ENCODE assay signal across 27 cellular contexts in the genomic region with DNA sequence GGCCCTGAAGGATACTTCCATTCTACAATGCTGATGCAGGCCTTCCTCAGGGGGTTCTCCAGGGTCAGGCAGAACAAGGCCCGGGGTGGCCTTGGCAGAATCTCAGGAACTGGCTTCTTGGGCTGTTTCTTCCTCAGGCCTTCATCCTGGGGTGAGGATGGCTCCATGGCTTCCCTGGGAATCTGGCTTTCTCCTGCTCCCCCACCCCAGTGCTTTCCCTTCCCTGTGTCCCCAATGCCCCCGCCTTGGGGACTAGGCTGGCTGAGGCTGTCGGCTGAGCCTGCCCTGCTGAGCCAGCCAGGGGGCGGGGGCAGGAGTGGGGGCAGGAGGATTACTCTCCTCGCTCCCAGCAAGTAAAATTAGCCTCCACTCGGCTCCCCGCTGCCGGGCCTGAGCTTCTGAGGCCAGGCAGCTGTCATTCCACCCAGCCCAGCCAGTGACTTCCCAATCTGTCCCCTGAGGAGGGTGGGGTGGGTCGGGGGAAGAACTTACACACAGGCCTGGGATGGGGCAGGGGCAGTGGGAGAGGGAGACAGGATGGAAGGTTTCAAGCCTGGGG. TPM values are rescaled to one million over a fixed set of nuclear protein-coding genes. Genes with fewer than 3 reads are reported as not detected.
DNase-seq lines count a peak whose midpoint lies in the region; ATAC-seq and TF ChIP-seq lines count a peak whose summit lies in the region.
"Had no signal": no experiment of that assay in that cellular context is flagged by ENCODE, and none has a peak within 500 bp of the region (broad histone marks: within the 10 kb centered on the region; RNA-seq: fewer than 3 reads in every experiment).

A gene (minus strand): TSS at position 254 of the 559 bp plus-strand sequence. CDS start 87 bp downstream, at position 167.

- no peak within 1 kb of the TSS for H3K4me3 ChIP-seq in BLaER1 treated with 17β-estradiol and CSF1 and Interleukin-3, amounts not matched to agents 10 nM and 100 nM
- H3K4me3 ChIP-seq in CD8-positive, alpha-beta memory T cell (ENCODE audit: low read length) = no peak within 1 kb of the TSS
- H3K4me3 ChIP-seq: cardiac muscle cell, skin epidermis, tibial artery had no signal

- H3K4me2 ChIP-seq in BLaER1 treated with 17β-estradiol and CSF1 and Interleukin-3, amounts not matched to agents 10 nM and 100 nM = peak within 1 kb of the TSS in 8 of 11 experiments; percentile 15 to 92 (median 49); a peak in 16 of 22 replicates

- no peak within 1 kb of the TSS for H3K27ac ChIP-seq in BLaER1 treated with 17β-estradiol and CSF1 and Interleukin-3, amounts not matched to agents 10 nM and 100 nM
- H3K27ac ChIP-seq in CD8-positive, alpha-beta memory T cell (ENCODE audit: low read depth, low read length) = no peak within 1 kb of the TSS
- H3K27ac ChIP-seq: cardiac muscle cell, skin epidermis, tibial artery had no signal

- no peaks in the 10 kb centered on the region for H3K9me3 Mint-ChIP-seq in CD8-positive, alpha-beta memory T cell
- H3K9me3 Mint-ChIP-seq in activated naive CD8-positive, alpha-beta T cell treated with anti-CD3 and anti-CD28 coated beads, Interleukin-2, amount 10 ng/mL, durations not matched to agents 7 days and 5 days = no peaks in the 10 kb centered on the region
- no peaks in the 10 kb centered on the region for H3K9me3 Mint-ChIP-seq in natural killer cell treated with Interleukin-12 subunit alpha and Interleukin-12 subunit beta and Interleukin-15 and Interleukin-18, amount 100 ng/mL, for 72 hours
- H3K9me3 Mint-ChIP-seq: activated CD4-positive, alpha-beta T cell treated with anti-CD3 and anti-CD28 coated beads, Interleukin-2, amount 10 ng/mL, durations not matched to agents 24 days and 14 days; memory B cell; nephron progenitor cell had no signal

- H3K4me3 Mint-ChIP-seq in CD8-positive, alpha-beta memory T cell = peak within 1 kb of the TSS; percentile 50 to 93 (median 64)
- peak within 1 kb of the TSS; percentile 10 for H3K4me3 Mint-ChIP-seq in activated naive CD8-positive, alpha-beta T cell treated with anti-CD3 and anti-CD28 coated beads, Interleukin-2, amount 10 ng/mL, durations not matched to agents 7 days and 5 days
- peak within 1 kb of the TSS; percentile 3 for H3K4me3 Mint-ChIP-seq in natural killer cell treated with Interleukin-12 subunit alpha and Interleukin-12 subunit beta and Interleukin-15 and Interleukin-18, amount 100 ng/mL, for 72 hours
- H3K4me3 Mint-ChIP-seq: activated CD4-positive, alpha-beta T cell treated with anti-CD3 and anti-CD28 coated beads, Interleukin-2, amount 10 ng/mL, durations not matched to agents 24 days and 14 days; memory B cell; nephron progenitor cell had no signal

- no peak for ATAC-seq in activated naive CD8-positive, alpha-beta T cell treated with anti-CD3 and anti-CD28 coated beads, Interleukin-2, amount 10 ng/mL, durations not matched to agents 7 days and 5 days (ENCODE audit: low read depth)
- ATAC-seq in natural killer cell treated with Interleukin-12 subunit alpha and Interleukin-12 subunit beta and Interleukin-15 and Interleukin-18, amount 100 ng/mL, for 72 hours = no peak
- ATAC-seq in GM18873 (IDR thresholded peaks at IDR 0.05; ENCODE audit: low FRiP score, unreplicated experiment) = no peak

- peaks cover 0 to 56% (median 32%) of the 10 kb centered on the region in 10 experiments; a peak in 17 of 20 replicates for H3K4me1 ChIP-seq in BLaER1 treated with 17β-estradiol and CSF1 and Interleukin-3, amounts not matched to agents 10 nM and 100 nM
- peaks cover 8% of the 10 kb centered on the region for H3K4me1 ChIP-seq in CD8-positive, alpha-beta memory T cell (ENCODE audit: insufficient read depth, low read length)

- peak within 1 kb of the TSS in 2 of 11 experiments; percentile 9 to 39; a peak in 1 of 22 replicates for H3K9ac ChIP-seq in BLaER1 treated with 17β-estradiol and CSF1 and Interleukin-3, amounts not matched to agents 10 nM and 100 nM

- H3K4me1 Mint-ChIP-seq in CD8-positive, alpha-beta memory T cell = peaks cover 7 to 22% (median 20%) of the 10 kb centered on the region in 3 donors
- H3K4me1 Mint-ChIP-seq in activated naive CD8-positive, alpha-beta T cell treated with anti-CD3 and anti-CD28 coated beads, Interleukin-2, amount 10 ng/mL, durations not matched to agents 7 days and 5 days = peaks cover 2% of the 10 kb centered on the region
- peaks cover 0 to 4% of the 10 kb centered on the region in 2 donors for H3K4me1 Mint-ChIP-seq in natural killer cell treated with Interleukin-12 subunit alpha and Interleukin-12 subunit beta and Interleukin-15 and Interleukin-18, amount 100 ng/mL, for 72 hours (ENCODE audit: low read depth in 2 of 2)

- H3K36me3 Mint-ChIP-seq in CD8-positive, alpha-beta memory T cell = peaks cover 0 to 4% (median 0%) of the 10 kb centered on the region in 3 donors
- no peaks in the 10 kb centered on the region for H3K36me3 Mint-ChIP-seq in activated naive CD8-positive, alpha-beta T cell treated with anti-CD3 and anti-CD28 coated beads, Interleukin-2, amount 10 ng/mL, durations not matched to agents 7 days and 5 days
- no peaks in the 10 kb centered on the region for H3K36me3 Mint-ChIP-seq in natural killer cell treated with Interleukin-12 subunit alpha and Interleukin-12 subunit beta and Interleukin-15 and Interleukin-18, amount 100 ng/mL, for 72 hours
- H3K36me3 Mint-ChIP-seq: memory B cell had no signal

- no peaks in the 10 kb centered on the region for H3K9me3 ChIP-seq in BLaER1 treated with 17β-estradiol and CSF1 and Interleukin-3, amounts not matched to agents 10 nM and 100 nM (replicated peaks in 1 of 11)
- H3K9me3 ChIP-seq in CD8-positive, alpha-beta memory T cell (ENCODE audit: low read length) = no peaks in the 10 kb centered on the region
- H3K9me3 ChIP-seq: tibial artery had no signal

- peak within 1 kb of the TSS in 2 of 8 donors; percentile 44 to 61 for H3K27ac Mint-ChIP-seq in CD8-positive, alpha-beta memory T cell
- H3K27ac Mint-ChIP-seq in activated naive CD8-positive, alpha-beta T cell treated with anti-CD3 and anti-CD28 coated beads, Interleukin-2, amount 10 ng/mL, durations not matched to agents 7 days and 5 days = no peak within 1 kb of the TSS
- H3K27ac Mint-ChIP-seq in natural killer cell treated with Interleukin-12 subunit alpha and Interleukin-12 subunit beta and Interleukin-15 and Interleukin-18, amount 100 ng/mL, for 72 hours = peak within 1 kb of the TSS in 1 of 2 donors; percentile 18
- H3K27ac Mint-ChIP-seq: activated CD4-positive, alpha-beta T cell treated with anti-CD3 and anti-CD28 coated beads, Interleukin-2, amount 10 ng/mL, durations not matched to agents 24 days and 14 days; memory B cell; nephron progenitor cell; progenitor cell of endocrine pancreas had no signal

- H3K27me3 ChIP-seq in BLaER1 treated with 17β-estradiol and CSF1 and Interleukin-3, amounts not matched to agents 10 nM and 100 nM = peaks cover 0 to 7% (median 0%) of the 10 kb centered on the region in 11 experiments; a peak in 3 of 22 replicates
- H3K27me3 ChIP-seq in CD8-positive, alpha-beta memory T cell (ENCODE audit: insufficient read depth, low read length, poor library complexity, severe bottlenecking) = no peaks in the 10 kb centered on the region
- H3K27me3 ChIP-seq: dorsolateral prefrontal cortex had no signal

- peak in 1 of 5 donors; percentile 46 for DNase-seq in CD8-positive, alpha-beta memory T cell
- no peak for DNase-seq in activated naive CD8-positive, alpha-beta T cell treated with anti-CD3 and anti-CD28 coated beads, Interleukin-2, amount 10 ng/mL, durations not matched to agents 7 days and 5 days
- no peak for DNase-seq in natural killer cell treated with Interleukin-12 subunit alpha and Interleukin-12 subunit beta and Interleukin-15 and Interleukin-18, amount 100 ng/mL, for 72 hours (ENCODE audit: low spot score)
- DNase-seq in GM10266 (ENCODE audit: extremely low spot score) (no peak), GM20000 (ENCODE audit: low spot score) (no peak)
- DNase-seq: activated CD4-positive, alpha-beta T cell treated with anti-CD3 and anti-CD28 coated beads, Interleukin-2, amount 10 ng/mL, durations not matched to agents 24 days and 14 days; activated effector memory CD4-positive, alpha-beta T cell treated with Interleukin-2 at 50 U/mL for 16 hours; amniotic stem cell; COR-L47; DND-41; dorsolateral prefrontal cortex; foreskin melanocyte; HCEC 1CT; kidney glomerular epithelial cell; NCI-H526 treated with DMSO at 0.1 percent for 48 hours; nephron progenitor cell; stimulated activated CD4-positive, alpha-beta T cell treated with anti-CD3 and anti-CD28 coated beads, Interleukin-2, amount 100 ng/mL, for 24 hours; stimulated activated naive CD4-positive, alpha-beta T cell treated with Interleukin-2 at 50 U/mL for 16 hours; tibial artery had no signal

- CTCF ChIA-PET in CD8-positive, alpha-beta memory T cell (lab: Charles Lee) = no interaction called here

- TF ChIP-seq CTCF in GM10266 (IDR thresholded peaks at IDR 0.05; ENCODE audit: control insufficient read depth, insufficient read depth, low read depth, missing control alignments) (no peak), GM20000 (IDR thresholded peaks at IDR 0.05; ENCODE audit: extremely low read depth, missing control alignments) (no peak)

- H3K36me3 ChIP-seq in BLaER1 treated with 17β-estradiol and CSF1 and Interleukin-3, amounts not matched to agents 10 nM and 100 nM = no peaks in the 10 kb centered on the region
- H3K36me3 ChIP-seq in CD8-positive, alpha-beta memory T cell (ENCODE audit: insufficient read depth, low read length) = no peaks in the 10 kb centered on the region
- H3K36me3 ChIP-seq: cardiac muscle cell, tibial artery had no signal

- POLR2A ChIA-PET in CD8-positive, alpha-beta memory T cell (lab: Charles Lee) = no interaction called here
- POLR2A ChIA-PET in activated naive CD8-positive, alpha-beta T cell treated with anti-CD3 and anti-CD28 coated beads, Interleukin-2, amount 10 ng/mL, durations not matched to agents 7 days and 5 days (lab: Charles Lee) = no interaction called here

- peaks cover 0 to 1% of the 10 kb centered on the region in 2 donors for H3K27me3 Mint-ChIP-seq in CD8-positive, alpha-beta memory T cell
- peaks cover 16% of the 10 kb centered on the region for H3K27me3 Mint-ChIP-seq in activated naive CD8-positive, alpha-beta T cell treated with anti-CD3 and anti-CD28 coated beads, Interleukin-2, amount 10 ng/mL, durations not matched to agents 7 days and 5 days
- H3K27me3 Mint-ChIP-seq in natural killer cell treated with Interleukin-12 subunit alpha and Interleukin-12 subunit beta and Interleukin-15 and Interleukin-18, amount 100 ng/mL, for 72 hours = peaks cover 0 to 4% of the 10 kb centered on the region in 2 donors

- no peaks in the 10 kb centered on the region for H4K20me1 ChIP-seq in BLaER1 treated with 17β-estradiol and CSF1 and Interleukin-3, amounts not matched to agents 10 nM and 100 nM

RNA-seq across cellular contexts. Expression of the gene that starts here (rescaled TPM):
- total RNA-seq in CD8-positive, alpha-beta memory T cell = not detected
- polyA plus RNA-seq in CD8-positive, alpha-beta memory T cell = not detected
- not detected for total RNA-seq in activated naive CD8-positive, alpha-beta T cell treated with anti-CD3 and anti-CD28 coated beads, Interleukin-2, amount 10 ng/mL, durations not matched to agents 7 days and 5 days
- total RNA-seq in natural killer cell treated with Interleukin-12 subunit alpha and Interleukin-12 subunit beta and Interleukin-15 and Interleukin-18, amount 100 ng/mL, for 72 hours = not detected
- total RNA-seq: activated CD4-positive, alpha-beta T cell treated with anti-CD3 and anti-CD28 coated beads, Interleukin-2, amount 10 ng/mL, durations not matched to agents 24 days and 14 days; M059J had no signal
- polyA plus RNA-seq: cardiac muscle cell, esophagus had no signal

Comparison
In these comparisons a context has a peak if more than half of its experiments do, and no peak if none do; other contexts are left out.
1. H3K4me3 Mint-ChIP-seq: peak in every context shown above with its lines; median percentile 64 in CD8-positive, alpha-beta memory T cell; 10 in activated naive CD8-positive, alpha-beta T cell treated with anti-CD3 and anti-CD28 coated beads, Interleukin-2, amount 10 ng/mL, durations not matched to agents 7 days and 5 days; 3 in natural killer cell treated with Interleukin-12 subunit alpha and Interleukin-12 subunit beta and Interleukin-15 and Interleukin-18, amount 100 ng/mL, for 72 hours.